In genomic region chr3:3689601-3690375, GRCh38 we compare ENCODE assay signal across 18 cellular contexts.
DNase-seq lines count a peak whose midpoint lies in the region; ATAC-seq and TF ChIP-seq lines count a peak whose summit lies in the region.
"Had no signal": no experiment of that assay in that cellular context is flagged by ENCODE, and none has a peak within 500 bp of the region (broad histone marks: within the 10 kb centered on the region; RNA-seq: fewer than 3 reads in every experiment).

No MANE protein-coding gene starts in this region.

- TF ChIP-seq CTCF in spleen (IDR thresholded peaks at IDR 0.05 in 8 of 11, conservative IDR thresholded peaks at IDR 0.05 in 3 of 11): no peak

- peaks cover 20% of the 10 kb centered on the region for H3K4me1 ChIP-seq in SJCRH30
- no peaks in the 10 kb centered on the region for H3K4me1 ChIP-seq in spleen
- H3K4me1 ChIP-seq: HAP-1 had no signal

- H3K36me3 ChIP-seq in SJCRH30 (no peaks in the 10 kb centered on the region), spleen (no peaks in the 10 kb centered on the region)
- H3K36me3 ChIP-seq: HAP-1 had no signal

- no peaks in the 10 kb centered on the region for H3K9me3 ChIP-seq in SJCRH30 (replicated peaks)
- peaks cover 0 to 6% (median 0%) of the 10 kb centered on the region in 8 donors for H3K9me3 ChIP-seq in spleen
- H3K9me3 ChIP-seq: HAP-1 had no signal

- no peak for TF ChIP-seq POLR2A in spleen (IDR thresholded peaks at IDR 0.05)

- no peaks in the 10 kb centered on the region for H3K27me3 ChIP-seq in SJCRH30
- H3K27me3 ChIP-seq in spleen (replicated peaks in 1 of 7): no peaks in the 10 kb centered on the region

- H3K4me3 ChIP-seq in SJCRH30: no peak overlapping the region
- H3K4me3 ChIP-seq in spleen: no peak overlapping the region
- H3K4me3 ChIP-seq: HAP-1 had no signal

- DNase-seq in NCI-H524 (lab: John Stamatoyannopoulos, UW) (peak; percentile 69 to 93), NCI-H524 treated with DMSO at 0.1 percent for 48 hours (lab: John Stamatoyannopoulos, UW) (peak; percentile 78), SJCRH30 (peak; percentile 58 to 78), left lobe of liver (ENCODE audit: low spot score) (no peak), hippocampal formation (lab: John Stamatoyannopoulos, UW) (no peak), spleen (no peak)
- DNase-seq: C1 segment of cervical spinal cord; Calu3; CD4-positive, alpha-beta memory T cell; COR-L47; DMS53; DMS79 treated with DMSO at 0.1 percent for 48 hours; GF-D8; GOT3; HFFc6 had no signal

- 62 to 87% (median 82%) methylated on average over 2 of the region's 2 CpGs for WGBS in spleen, 5 donors

- intact Hi-C loops in spleen (cut with DNase I; ENCODE audit: low total_unique reads): no loop called here

- peak overlapping the region; percentile 54 for H3K27ac ChIP-seq in SJCRH30
- H3K27ac ChIP-seq in spleen: no peak overlapping the region

- peak; percentile 41 for ATAC-seq in left lobe of liver
- ATAC-seq in HG02798 (IDR thresholded peaks at IDR 0.05; ENCODE audit: poor library complexity, unreplicated experiment): no peak
- no peak for ATAC-seq in HG02623 (IDR thresholded peaks at IDR 0.05; ENCODE audit: unreplicated experiment)

Comparison
In these comparisons a context has a peak if more than half of its experiments do, and no peak if none do; other contexts are left out.
1. DNase-seq: peak in NCI-H524 (2 of 2), NCI-H524 treated with DMSO at 0.1 percent for 48 hours (single experiment) and SJCRH30 (2 of 2); none in left lobe of liver (single experiment), hippocampal formation (0 of 2) and spleen (single experiment).